In the genomic region with DNA sequence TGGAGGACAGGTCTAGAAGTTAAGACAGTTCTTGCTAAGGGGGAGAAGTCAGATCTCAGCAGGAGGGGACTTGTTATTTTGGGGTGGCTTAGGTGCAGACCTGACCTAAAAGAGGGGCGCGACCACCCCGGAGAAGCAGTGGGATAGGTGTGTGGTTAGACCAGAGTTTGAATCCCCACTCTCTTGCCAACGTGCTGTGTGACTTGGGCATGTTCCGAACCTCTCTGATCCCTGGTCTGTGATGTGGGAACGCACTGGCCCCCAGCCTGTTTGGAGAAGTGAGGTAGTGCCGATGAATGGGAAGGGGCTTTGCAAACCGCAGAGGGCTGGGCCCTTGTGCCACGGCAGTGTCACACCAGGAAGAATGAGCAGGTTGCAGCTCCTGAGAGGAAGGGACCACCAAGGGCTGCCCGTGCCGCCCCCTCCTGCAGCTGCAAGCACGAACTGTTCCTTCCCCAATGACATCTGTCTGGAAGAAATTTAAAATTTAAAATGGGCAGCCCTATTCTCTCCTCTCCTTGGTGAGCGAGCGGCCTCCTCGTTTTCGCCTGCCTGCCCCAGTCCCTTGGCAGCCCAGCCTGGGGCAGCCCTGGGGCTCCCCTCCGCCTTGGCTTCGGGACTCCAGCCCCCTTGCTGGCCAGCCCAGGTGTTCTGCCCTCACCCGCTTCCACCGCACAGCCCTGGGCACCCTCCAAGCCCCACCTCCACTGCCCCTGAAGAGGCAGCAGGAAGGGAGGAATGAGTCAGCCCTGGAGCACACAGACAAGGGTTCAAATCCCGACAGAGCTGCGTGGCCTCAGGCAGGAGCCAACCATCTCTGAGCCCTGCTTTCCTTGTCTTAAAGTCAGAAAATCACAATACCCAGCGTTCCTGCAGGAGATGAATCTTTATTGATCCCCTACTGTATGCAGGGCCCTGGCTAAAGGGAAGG, we compare ENCODE assay signal across 1 cellular context.
TF ChIP-seq lines count a peak whose summit lies in the region.

No MANE protein-coding gene starts in this region.

TF ChIP-seq in A549, 52 proteins besides CTCF, POLR2A, EP300 and RAD21:
- TF ChIP-seq KDM1A (IDR thresholded peaks at IDR 0.05; ENCODE audit: low read depth) (peak; percentile 39; the same call in 1 of the 2 replicates), CEBPB (IDR thresholded peaks at IDR 0.05) (no peak), ZFP36 (IDR thresholded peaks at IDR 0.05; ENCODE audit: borderline replicate concordance, partially characterized antibody) (peak; percentile 60), FOSB (CRISPR knock-in tag; IDR thresholded peaks at IDR 0.05) (no peak), FOSL2 (IDR thresholded peaks at IDR 0.05) (no peak), FOSL2 (CRISPR knock-in tag; IDR thresholded peaks at IDR 0.05) (peak; percentile 31), ZNF302 (CRISPR knock-in tag; IDR thresholded peaks at IDR 0.05) (no peak), HDAC2 (IDR thresholded peaks at IDR 0.05) (no peak)
- TF ChIP-seq, protein P1, sequence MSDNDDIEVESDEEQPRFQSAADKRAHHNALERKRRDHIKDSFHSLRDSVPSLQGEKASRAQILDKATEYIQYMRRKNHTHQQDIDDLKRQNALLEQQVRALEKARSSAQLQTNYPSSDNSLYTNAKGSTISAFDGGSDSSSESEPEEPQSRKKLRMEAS (IDR thresholded peaks at IDR 0.05): no peak
- TF ChIP-seq, protein P2, sequence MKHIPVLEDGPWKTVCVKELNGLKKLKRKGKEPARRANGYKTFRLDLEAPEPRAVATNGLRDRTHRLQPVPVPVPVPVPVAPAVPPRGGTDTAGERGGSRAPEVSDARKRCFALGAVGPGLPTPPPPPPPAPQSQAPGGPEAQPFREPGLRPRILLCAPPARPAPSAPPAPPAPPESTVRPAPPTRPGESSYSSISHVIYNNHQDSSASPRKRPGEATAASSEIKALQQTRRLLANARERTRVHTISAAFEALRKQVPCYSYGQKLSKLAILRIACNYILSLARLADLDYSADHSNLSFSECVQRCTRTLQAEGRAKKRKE (CRISPR knock-in tag; IDR thresholded peaks at IDR 0.05; ENCODE audit: low read depth): no peak
